Comparison of ENCODE assay signal across 10 cellular contexts in genomic region chr2:7012141-7012809, GRCh38.
DNase-seq lines count a peak whose midpoint lies in the region; ATAC-seq, FAIRE-seq and TF ChIP-seq lines count a peak whose summit lies in the region.
"Had no signal": no experiment of that assay in that cellular context is flagged by ENCODE, and none has a peak within 500 bp of the region (broad histone marks: within the 10 kb centered on the region; RNA-seq: fewer than 3 reads in every experiment).

No MANE protein-coding gene starts in this region.

- H3K9me3 ChIP-seq in gastrocnemius medialis (no peaks in the 10 kb centered on the region), right lobe of liver (no peaks in the 10 kb centered on the region)

- intact Hi-C loops in gastrocnemius medialis (cut with DNase I; ENCODE audit: low total_unique reads) = no loop called here
- intact Hi-C loops in right lobe of liver (cut with DNase I) = no loop called here

- ATAC-seq in gastrocnemius medialis = no peak
- no peak for ATAC-seq in stimulated activated naive CD8-positive, alpha-beta T cell treated with anti-CD3 and anti-CD28 coated beads, Interleukin-15, Interleukin-2, amounts not matched to agents 100 U/mL and 50 U/mL, for 24 hours
- ATAC-seq in right lobe of liver = no peak
- ATAC-seq: K562; left colon; stimulated activated naive B cell treated with anti-CD40 and anti-IgM and Interleukin-4, amounts not matched to agents 10 μg/mL and 1 μg/mL and 100 μg/mL, for 72 hours had no signal

- DNase-seq in H54 (ENCODE audit: insufficient read length, low spot score) (no peak), NCI-H748 (lab: John Stamatoyannopoulos, UW; ENCODE audit: unreplicated experiment) (peak; percentile 100), fibroblast of peridontal ligament (ENCODE audit: extremely low read depth) (peak; percentile 50), gastrocnemius medialis (no peak), dedifferentiated amniotic fluid mesenchymal stem cell (ENCODE audit: extremely low spot score) (no peak), right lobe of liver (no peak)
- no peak for DNase-seq in stimulated activated naive CD8-positive, alpha-beta T cell treated with anti-CD3 and anti-CD28 coated beads, Interleukin-15, Interleukin-2, amounts not matched to agents 100 U/mL and 50 U/mL, for 24 hours
- DNase-seq: left colon; stimulated activated naive B cell treated with anti-CD40 and anti-IgM and Interleukin-4, amounts not matched to agents 10 μg/mL and 1 μg/mL and 100 μg/mL, for 72 hours had no signal

- H3K27ac ChIP-seq in gastrocnemius medialis (peak overlapping the region; percentile 69 to 83 (median 78)), right lobe of liver (no peak overlapping the region)

- H3K27me3 ChIP-seq in gastrocnemius medialis = no peaks in the 10 kb centered on the region
- no peaks in the 10 kb centered on the region for H3K27me3 ChIP-seq in right lobe of liver

- H3K4me1 ChIP-seq in gastrocnemius medialis (peaks cover 73 to 88% of the 10 kb centered on the region in 2 donors), right lobe of liver (no peaks in the 10 kb centered on the region)

- WGBS in right lobe of liver (ENCODE audit: insufficient coverage, low coverage, low lambda C conversion rate, missing lambda C conversion rate) = 84% methylated on average over 5 of the region's 7 CpGs

- no peak for TF ChIP-seq CTCF in gastrocnemius medialis (IDR thresholded peaks at IDR 0.05 in 4 of 5, conservative IDR thresholded peaks at IDR 0.05 in 1 of 5)
- TF ChIP-seq CTCF in right lobe of liver (IDR thresholded peaks at IDR 0.05) = no peak

- in situ Hi-C loops in gastrocnemius medialis (cut with MboI; ENCODE audit: low sequenced_read_pairs in 4 of 4) = no loop called here

- FAIRE-seq in H54 (lab: Jason Lieb, UNC) = peak; percentile 6
- FAIRE-seq: K562 had no signal

- TF ChIP-seq POLR2A in H54 (IDR thresholded peaks at IDR 0.05; ENCODE audit: low read depth, low read length) (no peak), gastrocnemius medialis (IDR thresholded peaks at IDR 0.05) (no peak), right lobe of liver (IDR thresholded peaks at IDR 0.05) (no peak)

- H3K36me3 ChIP-seq in gastrocnemius medialis = no peaks in the 10 kb centered on the region
- no peaks in the 10 kb centered on the region for H3K36me3 ChIP-seq in right lobe of liver

- H3K4me3 ChIP-seq in gastrocnemius medialis (no peak overlapping the region), right lobe of liver (no peak overlapping the region)
- H3K4me3 ChIP-seq: K562 had no signal

Comparison
In these comparisons a context has a peak if more than half of its experiments do, and no peak if none do; other contexts are left out.
1. DNase-seq: peak in NCI-H748 (single experiment) and fibroblast of peridontal ligament (single experiment); none in H54 (single experiment), gastrocnemius medialis (0 of 2), stimulated activated naive CD8-positive, alpha-beta T cell treated with anti-CD3 and anti-CD28 coated beads, Interleukin-15, Interleukin-2, amounts not matched to agents 100 U/mL and 50 U/mL, for 24 hours (single experiment), dedifferentiated amniotic fluid mesenchymal stem cell (single experiment) and right lobe of liver (0 of 3).
2. H3K27ac ChIP-seq: peak in gastrocnemius medialis (4 of 4); none in right lobe of liver (0 of 3).